In the genomic region with DNA sequence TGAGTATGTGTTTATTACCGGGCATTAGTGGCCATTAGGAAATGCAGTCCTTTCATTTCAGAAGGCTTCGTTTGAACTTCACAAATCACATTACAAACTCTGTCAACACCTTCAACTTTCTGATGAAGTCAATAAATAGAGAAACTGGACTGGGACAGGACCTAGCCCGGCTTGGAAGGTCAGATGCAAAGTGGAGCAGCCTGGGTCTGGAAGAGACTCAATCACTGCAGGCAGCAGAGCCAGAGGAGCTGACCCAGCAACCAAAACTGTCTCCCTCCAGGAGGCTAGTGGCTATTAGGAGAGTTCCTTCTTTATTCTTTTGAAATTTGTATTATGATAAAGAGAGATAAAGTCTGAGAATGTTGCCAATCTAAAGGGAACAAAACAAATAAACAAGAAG, we compare ENCODE assay signal across 17 cellular contexts.
DNase-seq lines count a peak whose midpoint lies in the region; ATAC-seq, FAIRE-seq and TF ChIP-seq lines count a peak whose summit lies in the region.
"Had no signal": no experiment of that assay in that cellular context is flagged by ENCODE, and none has a peak within 500 bp of the region (broad histone marks: within the 10 kb centered on the region; RNA-seq: fewer than 3 reads in every experiment).

No MANE protein-coding gene starts in this region.

- intact Hi-C loops in right lobe of liver (cut with DNase I) (no loop called here), HepG2 (cut with micrococcal nuclease; ENCODE audit: unreplicated experiment) (no loop called here), stomach (cut with DNase I; ENCODE audit: low total_unique reads) (no loop called here), dorsolateral prefrontal cortex (cut with DNase I) (no loop called here)

- H4K20me1 ChIP-seq in HepG2 (ENCODE audit: insufficient read depth, low read length), result no peaks in the 10 kb centered on the region

- H3K27me3 ChIP-seq in right lobe of liver (no peaks in the 10 kb centered on the region), HepG2 (ENCODE audit: control insufficient read depth in 1 of 2, insufficient read depth in 2 of 2, low read length in 2 of 2) (no peaks in the 10 kb centered on the region), stomach (no peaks in the 10 kb centered on the region), dorsolateral prefrontal cortex (no peaks in the 10 kb centered on the region)

- TF ChIP-seq EP300 in HepG2 (IDR thresholded peaks at IDR 0.05; ENCODE audit: low read depth in 2 of 2, low read length in 2 of 2) (no peak), HepG2 (CRISPR knock-in tag; IDR thresholded peaks at IDR 0.05; ENCODE audit: borderline replicate concordance) (no peak), stomach (IDR thresholded peaks at IDR 0.05) (no peak)

- WGBS in right lobe of liver (ENCODE audit: insufficient coverage, low coverage, low lambda C conversion rate, missing lambda C conversion rate), result 30% methylated on average over 3 of the region's 3 CpGs
- 76% methylated on average over 3 of the region's 3 CpGs for WGBS in HepG2 (ENCODE audit: low lambda C conversion rate)
- 77 to 86% methylated on average over 1 to 2 of the region's 3 CpGs for WGBS in mesodermal cell (ENCODE audit: insufficient coverage in 2 of 2), 2 experiments
- WGBS in stomach, 5 donors, result 26 to 44% (median 31%) methylated on average over 3 of the region's 3 CpGs

- no peaks in the 10 kb centered on the region for H3K27me3 Mint-ChIP-seq in progenitor cell of endocrine pancreas

- H2AFZ ChIP-seq in HepG2 (ENCODE audit: low read length), result no peak overlapping the region

- no peak overlapping the region for H3K4me2 ChIP-seq in HepG2 (ENCODE audit: low read depth, low read length)

- H3K4me3 Mint-ChIP-seq in progenitor cell of endocrine pancreas (ENCODE audit: low read depth), result no peak overlapping the region
- H3K4me3 Mint-ChIP-seq: CD14-positive monocyte; CD8-positive, alpha-beta T cell had no signal

- CTCF ChIA-PET in HepG2 (lab: Yijun Ruan, JAX; ENCODE audit: low intra/inter-chr PET ratio, low total read pairs), result no interaction called here

- ATAC-seq in right lobe of liver (peak in 3 of 4 donors; percentile 32 to 61 (median 43)), HepG2 (no peak)
- ATAC-seq: CD8-positive, alpha-beta T cell had no signal

- POLR2A ChIA-PET in HepG2 (lab: Yijun Ruan, JAX), result no interaction called here

- H3K27ac Mint-ChIP-seq in progenitor cell of endocrine pancreas, result peak overlapping the region; percentile 16
- H3K27ac Mint-ChIP-seq: CD8-positive, alpha-beta T cell had no signal

- H3K9me3 ChIP-seq in right lobe of liver (no peaks in the 10 kb centered on the region), HepG2 (ENCODE audit: low read length) (no peaks in the 10 kb centered on the region), mesodermal cell (ENCODE audit: control insufficient read depth, low read length) (no peaks in the 10 kb centered on the region), stomach (no peaks in the 10 kb centered on the region)
- H3K9me3 ChIP-seq: HAP-1 had no signal

- peaks cover 22% of the 10 kb centered on the region for H3K4me1 Mint-ChIP-seq in progenitor cell of endocrine pancreas (ENCODE audit: low read depth)
- H3K4me1 Mint-ChIP-seq: CD14-positive monocyte had no signal

- TF ChIP-seq CTCF in right lobe of liver (IDR thresholded peaks at IDR 0.05) (no peak), HepG2 (CRISPR knock-in tag; IDR thresholded peaks at IDR 0.05) (no peak), progenitor cell of endocrine pancreas (IDR thresholded peaks at IDR 0.05; ENCODE audit: unreplicated experiment) (no peak), stomach (IDR thresholded peaks at IDR 0.05) (no peak), dorsolateral prefrontal cortex (IDR thresholded peaks at IDR 0.05 in 54 of 56, conservative IDR thresholded peaks at IDR 0.05 in 2 of 56; ENCODE audit: low read depth in 1 of 56, partially characterized antibody in 56 of 56) (no peak)

- in situ Hi-C loops in HepG2 (cut with HindIII; ENCODE audit: extremely low pct_ligation_motif_present, low pct_unique_long_range_greater_than_20kb), result no loop called here

- H3K4me3 ChIP-seq in right lobe of liver, result no peak overlapping the region
- H3K4me3 ChIP-seq in HepG2 (replicated peaks in 1 of 3; ENCODE audit: insufficient read depth in 1 of 3, low read depth in 2 of 3, low read length in 3 of 3), result no peak overlapping the region
- H3K4me3 ChIP-seq in mesodermal cell (ENCODE audit: extremely low read depth, insufficient read depth, low read length, poor library complexity, severe bottlenecking), result no peak overlapping the region
- H3K4me3 ChIP-seq in stomach, result no peak overlapping the region
- no peak overlapping the region for H3K4me3 ChIP-seq in dorsolateral prefrontal cortex
- H3K4me3 ChIP-seq: HAP-1 had no signal

- H3K36me3 ChIP-seq in right lobe of liver (no peaks in the 10 kb centered on the region), HepG2 (replicated peaks in 1 of 2; ENCODE audit: control insufficient read depth in 1 of 2, insufficient read depth in 2 of 2, low read length in 2 of 2) (no peaks in the 10 kb centered on the region), mesodermal cell (ENCODE audit: control insufficient read depth, insufficient read depth, low read length) (no peaks in the 10 kb centered on the region), stomach (no peaks in the 10 kb centered on the region)
- H3K36me3 ChIP-seq: HAP-1 had no signal

- H3K4me1 ChIP-seq in right lobe of liver (no peaks in the 10 kb centered on the region), HepG2 (ENCODE audit: insufficient read depth, low read length) (peaks cover 8% of the 10 kb centered on the region), mesodermal cell (ENCODE audit: control insufficient read depth, insufficient read depth, low read length, poor library complexity, severe bottlenecking) (peaks cover 11% of the 10 kb centered on the region), stomach (peaks cover 0 to 16% (median 0%) of the 10 kb centered on the region in 4 donors)

- FAIRE-seq in HepG2 (lab: Jason Lieb, UNC), result no peak
- FAIRE-seq: A204.1, D721Med, H1 had no signal

- no peak for DNase-seq in right lobe of liver
- DNase-seq in HepG2 (ENCODE audit: low spot score), result no peak
- DNase-seq in progenitor cell of endocrine pancreas (ENCODE audit: low spot score, unreplicated experiment), result no peak
- no peak for DNase-seq in stomach
- DNase-seq in putamen (ENCODE audit: low spot score), result no peak
- DNase-seq in dorsolateral prefrontal cortex, result no peak
- DNase-seq: CD8-positive, alpha-beta T cell; COR-L47; DMS153; DND-41; GDM1 had no signal

- no peak overlapping the region for H3K9ac ChIP-seq in HepG2 (ENCODE audit: insufficient read depth, low read depth, low read length)

- H3K27ac ChIP-seq in right lobe of liver (no peak overlapping the region), HepG2 (ENCODE audit: extremely low read length, insufficient read depth, low read length) (no peak overlapping the region), mesodermal cell (ENCODE audit: low read depth, low read length, severe bottlenecking) (peak overlapping the region; percentile 68), stomach (peak overlapping the region in 1 of 5 donors; percentile 54), dorsolateral prefrontal cortex (no peak overlapping the region)

- no peaks in the 10 kb centered on the region for H3K79me2 ChIP-seq in HepG2 (ENCODE audit: insufficient read depth, low read length)

- no peak for TF ChIP-seq POLR2A in right lobe of liver (IDR thresholded peaks at IDR 0.05)
- TF ChIP-seq POLR2A in HepG2 (IDR thresholded peaks at IDR 0.05; ENCODE audit: insufficient read depth in 1 of 2, low read depth in 2 of 2, low read length in 2 of 2), result no peak
- no peak for TF ChIP-seq POLR2A in stomach (IDR thresholded peaks at IDR 0.05)

- BruUV-seq in HepG2 (replicated peaks; lab: Mats Ljungman, UMichigan), result no TSS peak

- H3K9me3 Mint-ChIP-seq in progenitor cell of endocrine pancreas (ENCODE audit: low read depth), result no peaks in the 10 kb centered on the region
- H3K9me3 Mint-ChIP-seq: CD8-positive, alpha-beta T cell had no signal

- H3K36me3 Mint-ChIP-seq in progenitor cell of endocrine pancreas (ENCODE audit: insufficient read depth), result no peaks in the 10 kb centered on the region
- H3K36me3 Mint-ChIP-seq: CD14-positive monocyte; CD8-positive, alpha-beta T cell had no signal

- TF ChIP-seq RAD21 in HepG2 (CRISPR knock-in tag; IDR thresholded peaks at IDR 0.05), result no peak

TF ChIP-seq in HepG2, 621 proteins besides CTCF, POLR2A, EP300 and RAD21 (continues in another document):
- TF ChIP-seq FOXC1 (CRISPR knock-in tag; IDR thresholded peaks at IDR 0.05; ENCODE audit: borderline replicate concordance) (no peak), ATF6 (CRISPR knock-in tag; conservative IDR thresholded peaks at IDR 0.05) (no peak), ELF1 (CRISPR knock-in tag; IDR thresholded peaks at IDR 0.05) (no peak), RELA (CRISPR knock-in tag; IDR thresholded peaks at IDR 0.05) (no peak), CHCHD3 (CRISPR knock-in tag; IDR thresholded peaks at IDR 0.05) (no peak), CBX2 (IDR thresholded peaks at IDR 0.05; ENCODE audit: low read depth, low read length) (no peak), CBX2 (CRISPR knock-in tag; IDR thresholded peaks at IDR 0.05; ENCODE audit: low read depth) (no peak)
- TF ChIP-seq, protein P1, sequence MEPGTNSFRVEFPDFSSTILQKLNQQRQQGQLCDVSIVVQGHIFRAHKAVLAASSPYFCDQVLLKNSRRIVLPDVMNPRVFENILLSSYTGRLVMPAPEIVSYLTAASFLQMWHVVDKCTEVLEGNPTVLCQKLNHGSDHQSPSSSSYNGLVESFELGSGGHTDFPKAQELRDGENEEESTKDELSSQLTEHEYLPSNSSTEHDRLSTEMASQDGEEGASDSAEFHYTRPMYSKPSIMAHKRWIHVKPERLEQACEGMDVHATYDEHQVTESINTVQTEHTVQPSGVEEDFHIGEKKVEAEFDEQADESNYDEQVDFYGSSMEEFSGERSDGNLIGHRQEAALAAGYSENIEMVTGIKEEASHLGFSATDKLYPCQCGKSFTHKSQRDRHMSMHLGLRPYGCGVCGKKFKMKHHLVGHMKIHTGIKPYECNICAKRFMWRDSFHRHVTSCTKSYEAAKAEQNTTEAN (CRISPR knock-in tag; conservative IDR thresholded peaks at IDR 0.05), result no peak
